Comparison of ENCODE assay signal across 9 cellular contexts in genomic region chr17:75875940-75876189, GRCh38. TPM values are rescaled to one million over a fixed set of nuclear protein-coding genes. Genes with fewer than 3 reads are reported as not detected.
DNase-seq lines count a peak whose midpoint lies in the region; ATAC-seq and TF ChIP-seq lines count a peak whose summit lies in the region.
"Had no signal": no experiment of that assay in that cellular context is flagged by ENCODE, and none has a peak within 500 bp of the region (broad histone marks: within the 10 kb centered on the region; RNA-seq: fewer than 3 reads in every experiment).

No MANE protein-coding gene starts in this region.

- peaks cover 28 to 55% (median 40%) of the 10 kb centered on the region in 4 donors for H3K4me1 Mint-ChIP-seq in CD4-positive, alpha-beta memory T cell

- no peak for DNase-seq in CD4-positive, alpha-beta memory T cell
- DNase-seq in pons (ENCODE audit: low spot score), result peak; percentile 46
- DNase-seq in GM23248, result no peak
- no peak for DNase-seq in amniotic stem cell (lab: John Stamatoyannopoulos, UW)
- DNase-seq: erythroblast had no signal

- no peaks in the 10 kb centered on the region for H3F3A ChIP-seq in OCI-LY1 (ENCODE audit: insufficient read depth, low read length)
- H3F3A ChIP-seq in GM23248 (ENCODE audit: insufficient read depth), result peaks cover 11% of the 10 kb centered on the region; the same call in 1 of the 2 replicates

- no peaks in the 10 kb centered on the region for H3K27me3 Mint-ChIP-seq in CD4-positive, alpha-beta memory T cell

- no peak overlapping the region for H2AFZ ChIP-seq in OCI-LY1 (ENCODE audit: low read length)
- H2AFZ ChIP-seq in GM23248, result no peak overlapping the region

- POLR2A ChIA-PET in CD4-positive, alpha-beta memory T cell (lab: Charles Lee; ENCODE audit: partially characterized antibody), result interaction anchor here (0.8 to 16.3 kb wide), 17 partner anchors 9 to 859 kb away, joined by 3 to 563 read pairs (median 5); partner anchors contain the start of genes ACOX1, MRPL38, TEN1 and TRIM65

- intact Hi-C loops in CD4-positive, alpha-beta memory T cell (cut with micrococcal nuclease), result loop anchor here (1.0 kb wide), 4 partner anchors 20 to 33 kb away; partner anchors contain the start of genes MRPL38, TRIM65 and WBP2

- no peaks in the 10 kb centered on the region for H3K9me3 Mint-ChIP-seq in CD4-positive, alpha-beta memory T cell

- H3K36me3 Mint-ChIP-seq in CD4-positive, alpha-beta memory T cell, result peaks cover 0 to 8% of the 10 kb centered on the region in 2 donors

- no peak for ATAC-seq in GM19395 (IDR thresholded peaks at IDR 0.05; ENCODE audit: unreplicated experiment)
- ATAC-seq in HG03521 (IDR thresholded peaks at IDR 0.05; ENCODE audit: unreplicated experiment), result no peak

- 38 to 50% methylated on average over 5 of the region's 5 CpGs for WGBS in GM23248 (ENCODE audit: low coverage in 1 of 2, low lambda C conversion rate in 2 of 2, missing lambda C conversion rate in 2 of 2), 2 experiments

- peak overlapping the region; percentile 87 to 97 (median 93) for H3K27ac Mint-ChIP-seq in CD4-positive, alpha-beta memory T cell

- peak overlapping the region; percentile 63; the same call in 1 of the 2 replicates for H3K9ac ChIP-seq in OCI-LY1 (ENCODE audit: low read length)
- peak overlapping the region in 1 of 2 donors; percentile 85 for H3K9ac ChIP-seq in duodenal mucosa (ENCODE audit: low read depth in 1 of 2, low read length in 2 of 2)
- no peak overlapping the region for H3K9ac ChIP-seq in GM23248

- H3K27me3 ChIP-seq in CD4-positive, alpha-beta memory T cell (ENCODE audit: insufficient read depth, low read length), result no peaks in the 10 kb centered on the region
- peaks cover 4% of the 10 kb centered on the region; the same call in 1 of the 2 replicates for H3K27me3 ChIP-seq in OCI-LY1 (ENCODE audit: insufficient read depth, low read length)
- H3K27me3 ChIP-seq in duodenal mucosa (ENCODE audit: control insufficient read depth in 1 of 2, insufficient read depth in 2 of 2, low read length in 2 of 2), result no peaks in the 10 kb centered on the region
- peaks cover 12% of the 10 kb centered on the region for H3K27me3 ChIP-seq in GM23248 (replicated peaks; ENCODE audit: insufficient read depth)

- H3K4me1 ChIP-seq in CD4-positive, alpha-beta memory T cell (ENCODE audit: insufficient read depth, low read length), result peaks cover 57% of the 10 kb centered on the region
- H3K4me1 ChIP-seq in OCI-LY1 (ENCODE audit: insufficient read depth, low read length, severe bottlenecking) (peaks cover 40% of the 10 kb centered on the region), duodenal mucosa (ENCODE audit: control insufficient read depth in 1 of 2, insufficient read depth in 2 of 2, low read length in 2 of 2) (peaks cover 28 to 46% of the 10 kb centered on the region in 2 donors), GM23248 (ENCODE audit: insufficient read depth) (peaks cover 30% of the 10 kb centered on the region)

- H3K9me2 ChIP-seq in OCI-LY1 (ENCODE audit: low read depth, low read length), result no peaks in the 10 kb centered on the region
- no peaks in the 10 kb centered on the region for H3K9me2 ChIP-seq in GM23248 (ENCODE audit: insufficient read depth)

- peak overlapping the region; percentile 82 for H3K4me2 ChIP-seq in OCI-LY1 (ENCODE audit: low read length)
- H3K4me2 ChIP-seq in GM23248 (ENCODE audit: unreplicated experiment), result no peak overlapping the region

- H3K79me2 ChIP-seq in OCI-LY1 (ENCODE audit: insufficient read depth, low read length) (no peaks in the 10 kb centered on the region), GM23248 (ENCODE audit: insufficient read depth) (no peaks in the 10 kb centered on the region)

- CTCF ChIA-PET in CD4-positive, alpha-beta memory T cell (lab: Charles Lee; ENCODE audit: partially characterized antibody), result interaction anchor here (0.8 to 14.1 kb wide), 11 partner anchors 9 to 112 kb away, joined by 3 to 266 read pairs (median 5); partner anchors contain the start of genes TRIM65, UNC13D, UNK and WBP2

- H3K27ac ChIP-seq in CD4-positive, alpha-beta memory T cell (ENCODE audit: low read depth, low read length), result peak overlapping the region; percentile 56
- H3K27ac ChIP-seq in OCI-LY1 (ENCODE audit: low read depth, low read length, poor library complexity, severe bottlenecking) (peak overlapping the region; percentile 59), duodenal mucosa (ENCODE audit: low read depth, low read length) (peak overlapping the region; percentile 93), GM23248 (no peak overlapping the region)

- peak overlapping the region in 1 of 2 donors; percentile 61 for H3K4me3 ChIP-seq in CD4-positive, alpha-beta memory T cell (ENCODE audit: low read length in 2 of 2)
- peak overlapping the region; percentile 62 for H3K4me3 ChIP-seq in OCI-LY1 (ENCODE audit: low read depth, low read length, poor library complexity, severe bottlenecking)
- peak overlapping the region; percentile 75 to 77 for H3K4me3 ChIP-seq in duodenal mucosa (ENCODE audit: low read depth in 1 of 2, low read length in 2 of 2)
- H3K4me3 ChIP-seq in GM23248, result no peak overlapping the region

- H4K20me1 ChIP-seq in OCI-LY1 (ENCODE audit: insufficient read depth, low read length), result no peaks in the 10 kb centered on the region
- no peaks in the 10 kb centered on the region for H4K20me1 ChIP-seq in GM23248 (ENCODE audit: insufficient read depth)

- in situ Hi-C loops in GM23248 (cut with MboI), result no loop called here

- no peak for TF ChIP-seq CTCF in OCI-LY1 (IDR thresholded peaks at IDR 0.05; ENCODE audit: low read length)

- H3K4me3 Mint-ChIP-seq in CD4-positive, alpha-beta memory T cell, result peak overlapping the region; percentile 89 to 95 (median 91)

- H3K9me3 ChIP-seq in CD4-positive, alpha-beta memory T cell (ENCODE audit: control insufficient read depth in 1 of 2, low read length in 2 of 2), result no peaks in the 10 kb centered on the region
- no peaks in the 10 kb centered on the region for H3K9me3 ChIP-seq in OCI-LY1 (ENCODE audit: low read length)
- no peaks in the 10 kb centered on the region for H3K9me3 ChIP-seq in duodenal mucosa (ENCODE audit: control insufficient read depth in 1 of 2, low read length in 2 of 2)
- H3K9me3 ChIP-seq in GM23248 (ENCODE audit: low read depth), result no peaks in the 10 kb centered on the region

- no peaks in the 10 kb centered on the region for H3K36me3 ChIP-seq in CD4-positive, alpha-beta memory T cell (ENCODE audit: insufficient read depth, low read length)
- H3K36me3 ChIP-seq in OCI-LY1 (ENCODE audit: insufficient read depth, low read length) (no peaks in the 10 kb centered on the region), duodenal mucosa (ENCODE audit: control insufficient read depth in 1 of 2, insufficient read depth in 2 of 2, low read length in 2 of 2) (peaks cover 0 to 13% of the 10 kb centered on the region in 2 donors), GM23248 (ENCODE audit: low read depth) (no peaks in the 10 kb centered on the region)

RNA-seq across cellular contexts. Expression of gene TRIM47, which starts 2.5 kb away (rescaled TPM):
- total RNA-seq in CD4-positive, alpha-beta memory T cell, result 10 to 100 TPM; 17.5 to 22.6 TPM
- 10 to 100 TPM; 11.2 to 26.8 TPM for polyA plus RNA-seq in CD4-positive, alpha-beta memory T cell
- total RNA-seq in GM23248 (2014; rRNA removed; shearing (Covaris generic)), result 1.4 and 2.4 TPM in 2 replicates
- polyA plus RNA-seq in GM23248 (2016; fragmentation: Nextera tagmentation; extraction: Ambion mirVana), result 1.2 and 2.0 TPM in 2 replicates

RNA-seq across cellular contexts. Expression of gene WBP2, which starts 20.7 kb away (rescaled TPM):
- total RNA-seq in CD4-positive, alpha-beta memory T cell, result 100 to 1,000 TPM; 159 to 160 TPM
- polyA plus RNA-seq in CD4-positive, alpha-beta memory T cell, result 100 to 1,000 TPM in 1 of 2 donors, 10 to 100 TPM in 1; 80.3 to 127 TPM
- total RNA-seq in GM23248 (2014; rRNA removed; shearing (Covaris generic)), result 17.4 and 22.9 TPM in 2 replicates
- 59.4 and 64.8 TPM in 2 replicates for polyA plus RNA-seq in GM23248 (2016; fragmentation: Nextera tagmentation; extraction: Ambion mirVana)

RNA-seq across cellular contexts. Expression of gene TRIM65, which starts 20.9 kb away (rescaled TPM):
- total RNA-seq in CD4-positive, alpha-beta memory T cell, result 10 to 100 TPM; 36.5 to 36.9 TPM
- polyA plus RNA-seq in CD4-positive, alpha-beta memory T cell, result 10 to 100 TPM; 17.7 to 28.8 TPM
- total RNA-seq in GM23248 (2014; rRNA removed; shearing (Covaris generic)), result 24.2 and 25.7 TPM in 2 replicates
- polyA plus RNA-seq in GM23248 (2016; fragmentation: Nextera tagmentation; extraction: Ambion mirVana), result 9.9 and 10.2 TPM in 2 replicates

RNA-seq across cellular contexts. Expression of gene MRPL38, which starts 28.8 kb away (rescaled TPM):
- 100 to 1,000 TPM; 126 to 142 TPM for total RNA-seq in CD4-positive, alpha-beta memory T cell
- polyA plus RNA-seq in CD4-positive, alpha-beta memory T cell, result 10 to 100 TPM; 59.1 to 89.0 TPM
- 18.8 and 36.9 TPM in 2 replicates for total RNA-seq in GM23248 (2014; rRNA removed; shearing (Covaris generic))
- polyA plus RNA-seq in GM23248 (2016; fragmentation: Nextera tagmentation; extraction: Ambion mirVana), result 51.9 and 58.4 TPM in 2 replicates

RNA-seq across cellular contexts. Expression of gene UNC13D, which starts 31.7 kb away (rescaled TPM):
- 100 to 1,000 TPM; 161 to 171 TPM for total RNA-seq in CD4-positive, alpha-beta memory T cell
- polyA plus RNA-seq in CD4-positive, alpha-beta memory T cell, result 10 to 100 TPM; 39.6 to 78.9 TPM
- total RNA-seq in GM23248 (2014; rRNA removed; shearing (Covaris generic)), result under 0.01 and 0.65 TPM in 2 replicates
- 0.06 TPM in 1 of 2 replicates, not detected in the other for polyA plus RNA-seq in GM23248 (2016; fragmentation: Nextera tagmentation; extraction: Ambion mirVana)
